In the genomic region with DNA sequence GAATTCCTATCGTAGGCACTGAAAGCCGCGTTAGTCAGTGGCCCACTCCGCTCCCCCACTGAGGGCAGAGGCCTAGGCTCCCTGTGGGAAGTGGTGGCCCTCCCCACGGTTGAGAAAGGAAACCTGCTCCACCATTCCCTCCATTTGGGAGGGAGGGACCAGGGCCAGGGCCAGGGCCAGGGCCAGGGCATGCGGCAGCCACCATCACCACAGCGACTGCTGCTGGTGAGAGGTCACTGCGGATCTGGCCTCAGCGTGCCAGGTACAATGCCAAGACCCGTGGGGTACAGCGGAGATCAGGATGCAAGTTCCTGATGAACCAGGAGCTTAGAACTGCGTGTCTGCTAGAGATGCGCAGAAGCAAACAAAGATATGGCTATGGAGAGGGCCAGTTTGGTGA, we compare ENCODE assay signal across 23 cellular contexts.
"Had no signal": no experiment of that assay in that cellular context is flagged by ENCODE, and none has a peak within 500 bp of the region (broad histone marks: within the 10 kb centered on the region; RNA-seq: fewer than 3 reads in every experiment).

No MANE protein-coding gene starts in this region.

- H3K4me3 Mint-ChIP-seq: activated B cell treated with CpG ODN at 0.5 μM for 24 hours; activated T-cell treated with anti-CD3 and anti-CD28 coated beads, Interleukin-2, amount 50 U/mL, for 4 hours; dendritic cell treated with granulocyte-macrophage colony-stimulating factor and Interleukin-4, amounts not matched to agents 40 ng/mL and 50 ng/mL, for 4 days; mesothelial cell of epicardium; nephron; T-helper 2 cell treated with Interferon-gamma antibody and Interleukin-4, amounts not matched to agents 5 μg/mL and 100 μg/mL, for 36 hours had no signal

- H3K27me3 ChIP-seq: vagina had no signal

- FAIRE-seq: endothelial cell of umbilical vein had no signal

- H3K36me3 ChIP-seq: esophagus squamous epithelium, stomach, vagina had no signal

- DNase-seq: activated B cell treated with CpG ODN at 0.5 μM for 24 hours; activated CD4-positive, alpha-beta T cell treated with anti-CD3 and anti-CD28 coated beads for 48 hours; activated CD8-positive, alpha-beta memory T cell treated with anti-CD3 and anti-CD28 coated beads, Interleukin-2, amount 50 U/mL, for 4 hours; activated effector memory CD4-positive, alpha-beta T cell treated with Interleukin-2 at 50 U/mL for 16 hours; activated naive CD4-positive, alpha-beta T cell treated with anti-CD3 and anti-CD28 coated beads, Interleukin-2, amount 50 U/mL, for 16 hours; activated T-cell treated with anti-CD3 and anti-CD28 coated beads, Interleukin-2, amount 50 U/mL, for 4 hours; effector CD8-positive, alpha-beta T cell; esophagus squamous epithelium; left cardiac atrium; right cardiac atrium; stimulated activated CD4-positive, alpha-beta T cell treated with anti-CD3 and anti-CD28 coated beads, Interleukin-15, amount 100 ng/mL, for 24 hours; stimulated activated CD4-positive, alpha-beta T cell treated with anti-CD3 and anti-CD28 coated beads, Interleukin-2, amount 100 ng/mL, for 48 hours; stomach; trophoblast cell had no signal

- ATAC-seq: activated T-cell treated with anti-CD3 and anti-CD28 coated beads, Interleukin-2, amount 50 U/mL, for 4 hours; left cardiac atrium; psoas muscle; right cardiac atrium had no signal

- H3K36me3 Mint-ChIP-seq: mesothelial cell of epicardium had no signal

- H3K27ac ChIP-seq: esophagus squamous epithelium, psoas muscle, skin epidermis, stomach, vagina had no signal

- H3K9me3 ChIP-seq: esophagus squamous epithelium, psoas muscle, stomach, vagina had no signal

- H3K27ac Mint-ChIP-seq: activated B cell treated with CpG ODN at 0.5 μM for 24 hours; dendritic cell treated with granulocyte-macrophage colony-stimulating factor and Interleukin-4, amounts not matched to agents 40 ng/mL and 50 ng/mL, for 4 days; mesothelial cell of epicardium; nephron; T-helper 2 cell treated with Interferon-gamma antibody and Interleukin-4, amounts not matched to agents 5 μg/mL and 100 μg/mL, for 36 hours had no signal

- H3K9me3 Mint-ChIP-seq: activated B cell treated with CpG ODN at 0.5 μM for 24 hours; activated T-cell treated with anti-CD3 and anti-CD28 coated beads, Interleukin-2, amount 50 U/mL, for 4 hours; dendritic cell treated with granulocyte-macrophage colony-stimulating factor and Interleukin-4, amounts not matched to agents 40 ng/mL and 50 ng/mL, for 4 days; mesothelial cell of epicardium; nephron; T-helper 2 cell treated with Interferon-gamma antibody and Interleukin-4, amounts not matched to agents 5 μg/mL and 100 μg/mL, for 36 hours had no signal

- H3K4me3 ChIP-seq: esophagus squamous epithelium, lung, psoas muscle, skin epidermis, stomach, vagina had no signal
